Comparison of ENCODE assay signal across 25 cellular contexts in genomic region chrX:96979766-96980165, GRCh38.
"Had no signal": no experiment of that assay in that cellular context is flagged by ENCODE, and none has a peak within 500 bp of the region (broad histone marks: within the 10 kb centered on the region; RNA-seq: fewer than 3 reads in every experiment).

No MANE protein-coding gene starts in this region.

- H3K36me3 ChIP-seq: esophagus squamous epithelium, gastrocnemius medialis, prostate gland had no signal

- H3K4me3 ChIP-seq: dorsolateral prefrontal cortex, esophagus squamous epithelium, gastrocnemius medialis, lower lobe of right lung, mucosa of descending colon, prostate gland, thoracic aorta, vagina had no signal

- H3K4me1 ChIP-seq: lower lobe of right lung, prostate gland, vagina had no signal

- H3K36me3 Mint-ChIP-seq: activated naive CD8-positive, alpha-beta T cell treated with anti-CD3 and anti-CD28 coated beads for 36 hours; naive B cell; type B pancreatic cell had no signal

- H3K9me3 Mint-ChIP-seq: activated naive CD8-positive, alpha-beta T cell treated with anti-CD3 and anti-CD28 coated beads for 36 hours; activated T-cell treated with anti-CD3 and anti-CD28 coated beads, Interleukin-2, amount 50 U/mL, for 4 hours; activated T-helper 2 cell treated with anti-CD3 and anti-CD28 coated beads, Interferon-gamma antibody, Interleukin-2, Interleukin-4, amounts not matched to agents 10 μg/mL and 5 μg/mL and 100 μg/mL, durations not matched to agents 14 hours and 24 hours and 36 hours; naive B cell; neural crest cell; type B pancreatic cell had no signal

- H3K27me3 Mint-ChIP-seq: activated naive CD8-positive, alpha-beta T cell treated with anti-CD3 and anti-CD28 coated beads for 36 hours; naive B cell; type B pancreatic cell had no signal

- H3K4me3 Mint-ChIP-seq: activated naive CD8-positive, alpha-beta T cell treated with anti-CD3 and anti-CD28 coated beads for 36 hours; activated T-cell treated with anti-CD3 and anti-CD28 coated beads, Interleukin-2, amount 50 U/mL, for 4 hours; naive B cell; neural crest cell; type B pancreatic cell had no signal

- H3K9me3 ChIP-seq: esophagus squamous epithelium, gastrocnemius medialis, lower lobe of right lung, mucosa of descending colon, prostate gland, thoracic aorta, vagina had no signal

- ATAC-seq: activated T-cell treated with anti-CD3 and anti-CD28 coated beads, Interleukin-2, amount 50 U/mL, for 4 hours; gastrocnemius medialis; left cardiac atrium; lower lobe of right lung; mucosa of descending colon had no signal

- H3K27ac Mint-ChIP-seq: activated naive CD8-positive, alpha-beta T cell treated with anti-CD3 and anti-CD28 coated beads for 36 hours; activated T-helper 2 cell treated with anti-CD3 and anti-CD28 coated beads, Interferon-gamma antibody, Interleukin-2, Interleukin-4, amounts not matched to agents 10 μg/mL and 5 μg/mL and 100 μg/mL, durations not matched to agents 14 hours and 24 hours and 36 hours; type B pancreatic cell had no signal

- H3K27me3 ChIP-seq: esophagus squamous epithelium, gastrocnemius medialis, vagina had no signal

- DNase-seq: activated CD4-positive, alpha-beta T cell treated with anti-CD3 and anti-CD28 coated beads for 4 hours; activated CD4-positive, alpha-beta T cell treated with anti-CD3 and anti-CD28 coated beads, Interleukin-2, amount 50 U/mL, for 48 hours; activated CD4-positive, CD25-positive, alpha-beta regulatory T cell; activated CD8-positive, alpha-beta memory T cell treated with anti-CD3 and anti-CD28 coated beads, Interleukin-2, amount 50 U/mL, for 48 hours; activated naive CD4-positive, alpha-beta T cell treated with Interleukin-2 at 50 U/mL for 16 hours; activated naive CD8-positive, alpha-beta T cell treated with anti-CD3 and anti-CD28 coated beads for 36 hours; activated T-cell treated with anti-CD3 and anti-CD28 coated beads, Interleukin-2, amount 50 U/mL, for 4 hours; central memory CD4-positive, alpha-beta T cell; dorsolateral prefrontal cortex; esophagus squamous epithelium; gastrocnemius medialis; hippocampal formation; left cardiac atrium; lower lobe of right lung; mesendoderm; mucosa of descending colon; naive B cell; stimulated activated CD4-positive, alpha-beta T cell treated with anti-CD3 and anti-CD28 coated beads, Interleukin-4, amount 100 ng/mL, for 24 hours; stimulated activated naive CD4-positive, alpha-beta T cell treated with Interleukin-2 at 50 U/mL for 16 hours had no signal

- H3K27ac ChIP-seq: dorsolateral prefrontal cortex, esophagus squamous epithelium, gastrocnemius medialis, lower lobe of right lung, prostate gland, thoracic aorta, vagina had no signal

- H3K4me1 Mint-ChIP-seq: activated naive CD8-positive, alpha-beta T cell treated with anti-CD3 and anti-CD28 coated beads for 36 hours; naive B cell had no signal
